Comparison of ENCODE assay signal across 11 cellular contexts in the genomic region with DNA sequence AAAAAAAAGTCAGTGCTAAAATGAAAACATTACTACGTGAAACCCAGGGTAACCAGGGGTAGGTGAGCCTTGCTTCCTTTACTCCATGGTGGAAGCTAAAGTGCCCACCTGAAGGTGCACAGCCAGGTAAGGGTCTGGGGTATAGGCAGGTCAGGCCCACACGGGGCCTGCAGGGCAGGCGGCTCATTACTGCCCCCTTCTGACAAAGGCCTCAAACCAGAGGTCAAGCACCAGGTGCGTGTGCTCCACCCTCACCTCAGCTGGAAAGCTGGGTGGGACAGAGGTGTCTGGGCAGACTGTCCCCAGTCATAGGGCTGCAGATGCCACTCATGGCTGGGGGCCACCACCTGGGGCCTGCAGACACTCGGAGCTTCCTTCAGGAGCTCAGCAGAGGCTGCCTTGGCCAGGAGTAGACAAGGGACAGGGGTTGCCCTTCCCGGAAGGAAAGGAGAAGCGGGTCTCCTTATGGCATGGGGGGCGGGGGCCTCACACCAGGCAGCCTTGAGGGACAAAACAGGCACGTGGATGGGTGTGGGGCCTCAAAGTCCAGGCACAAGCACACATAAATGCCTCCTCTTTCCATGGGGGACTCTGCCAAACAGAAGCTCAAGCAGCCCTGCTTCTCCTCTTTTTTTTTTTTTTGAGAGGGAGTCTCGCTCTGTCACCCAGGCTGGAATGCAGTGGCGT. TPM values are rescaled to one million over a fixed set of nuclear protein-coding genes. Genes with fewer than 3 reads are reported as not detected.
DNase-seq lines count a peak whose midpoint lies in the region; ATAC-seq and TF ChIP-seq lines count a peak whose summit lies in the region.
"Had no signal": no experiment of that assay in that cellular context is flagged by ENCODE, and none has a peak within 500 bp of the region (broad histone marks: within the 10 kb centered on the region; RNA-seq: fewer than 3 reads in every experiment).

No MANE protein-coding gene starts in this region.

- no peaks in the 10 kb centered on the region for H3K9me3 ChIP-seq in IMR-90 (ENCODE audit: control insufficient read depth, insufficient read depth, low read length)
- H3K9me3 ChIP-seq: esophagus muscularis mucosa, left lung had no signal

- H3K18ac ChIP-seq in IMR-90 (ENCODE audit: low read depth, low read length), result no peak overlapping the region

- no peak overlapping the region for H3K27ac ChIP-seq in IMR-90 (ENCODE audit: insufficient read depth, low read length)

- intact Hi-C loops in IMR-90 (cut with micrococcal nuclease), result no loop called here

- TF ChIP-seq POLR2A in IMR-90 (IDR thresholded peaks at IDR 0.05; ENCODE audit: low read depth, low read length), result no peak

- no peak overlapping the region for H3K14ac ChIP-seq in IMR-90 (replicated peaks; ENCODE audit: low read depth, low read length)

- POLR2A ChIA-PET in IMR-90 (lab: Charles Lee; ENCODE audit: unreplicated experiment), result no interaction called here

- H4K20me1 ChIP-seq in IMR-90 (ENCODE audit: insufficient read depth, low read length), result peaks cover 6% of the 10 kb centered on the region; the same call in 1 of the 2 replicates

- no peak overlapping the region for H3K23ac ChIP-seq in IMR-90 (ENCODE audit: low read depth, low read length)

- TF ChIP-seq CTCF in GM06990 (IDR thresholded peaks at IDR 0.05; ENCODE audit: insufficient read depth, low read length, poor library complexity, severe bottlenecking) (peak; percentile 63), IMR-90 (conservative IDR thresholded peaks at IDR 0.05; ENCODE audit: low read depth, low read length) (no peak), progenitor cell of endocrine pancreas (IDR thresholded peaks at IDR 0.05; ENCODE audit: unreplicated experiment) (peak; percentile 26)

- H3K4me3 ChIP-seq in GM06990 (replicated peaks; ENCODE audit: low read depth, low read length), result no peak overlapping the region
- H3K4me3 ChIP-seq in IMR-90 (ENCODE audit: insufficient read depth, low read depth, low read length), result no peak overlapping the region
- H3K4me3 ChIP-seq: esophagus muscularis mucosa, left lung had no signal

- no peak overlapping the region for H3K9ac ChIP-seq in IMR-90 (ENCODE audit: low read depth, low read length)

- no peak overlapping the region for H4K8ac ChIP-seq in IMR-90 (ENCODE audit: low read depth in 2 of 2, low read length in 2 of 2)

- no peak overlapping the region for H3K4me3 Mint-ChIP-seq in progenitor cell of endocrine pancreas (ENCODE audit: low read depth)

- H3K27me3 ChIP-seq in GM06990 (replicated peaks; ENCODE audit: control insufficient read depth, insufficient read depth, low read length), result no peaks in the 10 kb centered on the region
- H3K27me3 ChIP-seq in IMR-90 (ENCODE audit: control insufficient read depth, insufficient read depth, low read length), result no peaks in the 10 kb centered on the region
- H3K27me3 ChIP-seq: esophagus muscularis mucosa, left lung had no signal

- no peak overlapping the region for H2BK20ac ChIP-seq in IMR-90 (ENCODE audit: low read depth, low read length)

- no peaks in the 10 kb centered on the region for H3K9me3 Mint-ChIP-seq in progenitor cell of endocrine pancreas (ENCODE audit: low read depth)

- DNase-seq in GM06990 (ENCODE audit: extremely low read depth, insufficient read length), result no peak
- DNase-seq in IMR-90, result no peak
- peak; percentile 51 for DNase-seq in ecto neural progenitor cell (ENCODE audit: low spot score)
- no peak for DNase-seq in progenitor cell of endocrine pancreas (ENCODE audit: low spot score, unreplicated experiment)
- DNase-seq in NCI-H2196 treated with DMSO at 0.1 percent for 48 hours (lab: John Stamatoyannopoulos, UW; ENCODE audit: unreplicated experiment), result no peak
- DNase-seq: amniotic stem cell, GDM1, left lung had no signal

- CTCF ChIA-PET in IMR-90 (lab: Yijun Ruan, JAX), result interaction anchor here (1.3 kb wide), 1 partner anchor 9 kb away, joined by 3 read pairs; no protein-coding TSS in a partner anchor

- ATAC-seq in IMR-90 (ENCODE audit: low read depth) (no peak), HG03159 (IDR thresholded peaks at IDR 0.05; ENCODE audit: unreplicated experiment) (no peak), GM19035 (IDR thresholded peaks at IDR 0.05; ENCODE audit: unreplicated experiment) (no peak)
- ATAC-seq: left lung had no signal

- H3K9me1 ChIP-seq in IMR-90 (ENCODE audit: insufficient read depth, low read length), result peaks cover 21% of the 10 kb centered on the region

- no peak overlapping the region for H3K27ac Mint-ChIP-seq in progenitor cell of endocrine pancreas

- H4K91ac ChIP-seq in IMR-90 (ENCODE audit: insufficient read depth, low read depth, low read length), result no peak overlapping the region

- no peak overlapping the region for H2BK120ac ChIP-seq in IMR-90 (ENCODE audit: low read depth, low read length)

- H3K4ac ChIP-seq in IMR-90 (ENCODE audit: low read depth, low read length), result no peak overlapping the region

- dilution Hi-C loops in IMR-90 (cut with HindIII; ENCODE audit: low sequenced_read_pairs, unreplicated experiment), result no loop called here

- H3K4me1 ChIP-seq in IMR-90 (ENCODE audit: control insufficient read depth, insufficient read depth, low read length), result peaks cover 29% of the 10 kb centered on the region

- no peak overlapping the region for H2BK15ac ChIP-seq in IMR-90 (ENCODE audit: low read depth, low read length)

- H2AFZ ChIP-seq in IMR-90 (replicated peaks; ENCODE audit: low read length, poor library complexity), result no peak overlapping the region

- no peak overlapping the region; the same call in 1 of the 2 replicates for H2AK5ac ChIP-seq in IMR-90 (ENCODE audit: low read depth, low read length)

- no peak overlapping the region for H4K5ac ChIP-seq in IMR-90 (ENCODE audit: low read depth, low read length)

- H2AK9ac ChIP-seq in IMR-90 (replicated peaks; ENCODE audit: low read depth, low read length, poor library complexity), result peak overlapping the region; percentile 5

- no peak overlapping the region for H2BK5ac ChIP-seq in IMR-90 (ENCODE audit: low read depth, low read length, poor library complexity, severe bottlenecking)

- no peaks in the 10 kb centered on the region for H3K36me3 Mint-ChIP-seq in progenitor cell of endocrine pancreas (ENCODE audit: insufficient read depth)

- H3K4me2 ChIP-seq in IMR-90 (ENCODE audit: low read depth, low read length), result no peak overlapping the region

- no TSS peak for BruUV-seq in IMR-90 (replicated peaks; lab: Mats Ljungman, UMichigan)

- 83% methylated on average over 3 of the region's 11 CpGs; no CpG with 5 or more reads in 1 of the 2 experiments for WGBS in IMR-90 (ENCODE audit: extremely low coverage in 2 of 2, insufficient read length in 1 of 2), 2 experiments

- no peak for TF ChIP-seq RAD21 in IMR-90 (IDR thresholded peaks at IDR 0.05; ENCODE audit: low read length)

- H3K79me1 ChIP-seq in IMR-90 (ENCODE audit: low read depth in 1 of 2, low read length in 2 of 2), result peaks cover 30 to 58% of the 10 kb centered on the region in 2 experiments

- no peak overlapping the region for H3K56ac ChIP-seq in IMR-90 (ENCODE audit: extremely low read depth, insufficient read depth, low read length)

- no peaks in the 10 kb centered on the region for H3K36me3 ChIP-seq in GM06990 (ENCODE audit: control insufficient read depth, insufficient read depth, low read length)
- no peaks in the 10 kb centered on the region for H3K36me3 ChIP-seq in IMR-90 (ENCODE audit: control insufficient read depth, insufficient read depth, low read length)
- H3K36me3 ChIP-seq: esophagus muscularis mucosa, left lung had no signal

- H3K27me3 Mint-ChIP-seq in progenitor cell of endocrine pancreas, result no peaks in the 10 kb centered on the region

- H3K4me1 Mint-ChIP-seq in progenitor cell of endocrine pancreas (ENCODE audit: low read depth), result peaks cover 27% of the 10 kb centered on the region

- in situ Hi-C loops in IMR-90 (cut with MboI; ENCODE audit: low sequenced_read_pairs), result no loop called here

TF ChIP-seq in IMR-90, 13 proteins besides CTCF, POLR2A, EP300 and RAD21:
- TF ChIP-seq, protein P1, sequence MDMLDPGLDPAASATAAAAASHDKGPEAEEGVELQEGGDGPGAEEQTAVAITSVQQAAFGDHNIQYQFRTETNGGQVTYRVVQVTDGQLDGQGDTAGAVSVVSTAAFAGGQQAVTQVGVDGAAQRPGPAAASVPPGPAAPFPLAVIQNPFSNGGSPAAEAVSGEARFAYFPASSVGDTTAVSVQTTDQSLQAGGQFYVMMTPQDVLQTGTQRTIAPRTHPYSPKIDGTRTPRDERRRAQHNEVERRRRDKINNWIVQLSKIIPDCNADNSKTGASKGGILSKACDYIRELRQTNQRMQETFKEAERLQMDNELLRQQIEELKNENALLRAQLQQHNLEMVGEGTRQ (IDR thresholded peaks at IDR 0.05; ENCODE audit: low read depth, low read length), result no peak
- TF ChIP-seq CEBPB (IDR thresholded peaks at IDR 0.05; ENCODE audit: low read depth, low read length), result no peak
- TF ChIP-seq MAZ (IDR thresholded peaks at IDR 0.05; ENCODE audit: borderline replicate concordance, low read depth, low read length), result no peak
- no peak for TF ChIP-seq RFX5 (IDR thresholded peaks at IDR 0.05; ENCODE audit: low read depth, low read length)
- no peak for TF ChIP-seq CHD1 (IDR thresholded peaks at IDR 0.05; ENCODE audit: low read depth, low read length)
- TF ChIP-seq MXI1 (IDR thresholded peaks at IDR 0.05; ENCODE audit: borderline replicate concordance, low read depth, low read length), result no peak
- TF ChIP-seq, protein P2, sequence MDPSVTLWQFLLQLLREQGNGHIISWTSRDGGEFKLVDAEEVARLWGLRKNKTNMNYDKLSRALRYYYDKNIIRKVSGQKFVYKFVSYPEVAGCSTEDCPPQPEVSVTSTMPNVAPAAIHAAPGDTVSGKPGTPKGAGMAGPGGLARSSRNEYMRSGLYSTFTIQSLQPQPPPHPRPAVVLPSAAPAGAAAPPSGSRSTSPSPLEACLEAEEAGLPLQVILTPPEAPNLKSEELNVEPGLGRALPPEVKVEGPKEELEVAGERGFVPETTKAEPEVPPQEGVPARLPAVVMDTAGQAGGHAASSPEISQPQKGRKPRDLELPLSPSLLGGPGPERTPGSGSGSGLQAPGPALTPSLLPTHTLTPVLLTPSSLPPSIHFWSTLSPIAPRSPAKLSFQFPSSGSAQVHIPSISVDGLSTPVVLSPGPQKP (IDR thresholded peaks at IDR 0.05; ENCODE audit: borderline replicate concordance, low read depth, low read length), result no peak
- TF ChIP-seq NFE2L2 (IDR thresholded peaks at IDR 0.05; ENCODE audit: low read depth, low read length), result no peak
TF ChIP-seq in IMR-90: peak in this region for 0.

RNA-seq across cellular contexts. Expression of a gene that starts 36.2 kb away (rescaled TPM):
- 48.9 and 51.6 TPM in 2 replicates for total RNA-seq in IMR-90 (2012; rRNA removed)
- polyA plus RNA-seq in IMR-90 (2012; rRNA removed), result 242 and 271 TPM in 2 replicates
- polyA plus RNA-seq in IMR-90 (2012; cell fraction: cytosol; rRNA removed), result 291 and 311 TPM in 2 replicates
- polyA plus RNA-seq in IMR-90 (2012; cell fraction: nucleus; rRNA removed; ENCODE audit: low replicate concordance), result 66.2 and 158 TPM in 2 replicates
- total RNA-seq in progenitor cell of endocrine pancreas, result 30.2 and 30.3 TPM in 2 replicates
